ENCODE assay signal across 8 cellular contexts in the genomic region with DNA sequence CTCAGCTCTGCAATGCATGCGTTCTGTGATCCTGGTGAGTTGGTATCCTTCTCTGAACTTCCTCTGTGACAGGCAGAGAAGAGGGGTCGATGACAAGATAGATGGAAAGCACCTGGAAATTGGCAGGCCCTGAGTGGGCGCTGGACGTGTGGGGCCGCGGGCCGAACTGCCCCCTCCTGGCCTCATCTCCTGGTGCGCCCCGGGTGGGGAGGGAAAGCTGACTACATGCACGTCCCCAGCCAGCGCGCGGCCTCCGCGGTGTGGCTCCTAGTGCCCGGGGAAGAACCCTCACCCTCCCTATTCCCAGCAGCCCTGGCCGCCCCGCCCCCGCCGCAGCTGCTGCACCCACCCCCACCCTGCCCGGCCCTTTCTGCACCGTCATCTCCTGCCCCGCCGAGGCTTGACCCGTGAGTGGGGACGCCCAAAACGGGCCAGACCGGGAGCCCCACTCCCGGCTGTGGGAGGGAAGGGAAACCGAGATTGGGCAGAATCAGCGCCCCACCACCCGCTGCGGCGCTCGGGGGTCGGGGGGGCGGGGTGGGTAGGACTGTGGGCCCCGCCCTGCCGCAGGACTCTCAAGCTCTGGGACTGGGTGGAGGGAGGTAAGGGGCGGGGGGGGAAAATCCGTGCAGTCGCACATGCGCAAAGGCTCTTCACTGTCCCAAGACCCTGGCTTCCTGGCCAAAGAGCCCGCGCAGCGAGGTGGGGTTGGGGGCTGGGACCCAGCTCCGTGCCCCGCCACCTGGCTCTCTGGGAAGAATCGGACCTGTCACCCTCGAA. TPM values are rescaled to one million over a fixed set of nuclear protein-coding genes. Genes with fewer than 3 reads are reported as not detected.
A peak's percentile ranks its signal among the peaks of the same experiment; 100 is the strongest.
DNase-seq lines count a peak whose midpoint lies in the region; ATAC-seq and TF ChIP-seq lines count a peak whose summit lies in the region.

A gene (plus strand): TSS at position 371 of the 780 bp plus-strand sequence.

- H3K27me3 ChIP-seq in HL-60 (ENCODE audit: insufficient read depth, poor library complexity, severe bottlenecking) (peaks cover 63% of the 10 kb centered on the region), smooth muscle cell (ENCODE audit: low read depth) (peaks cover 22% of the 10 kb centered on the region)

- H3K9ac ChIP-seq in smooth muscle cell (ENCODE audit: low read depth) = peak within 1 kb of the TSS; percentile 83

- H2AFZ ChIP-seq in smooth muscle cell (ENCODE audit: low read depth) = peak within 1 kb of the TSS; percentile 20

- TF ChIP-seq CTCF in HL-60 (IDR thresholded peaks at IDR 0.05; ENCODE audit: insufficient read depth, low read length) (no peak), smooth muscle cell (IDR thresholded peaks at IDR 0.05; ENCODE audit: borderline replicate concordance, insufficient read depth, poor library complexity, severe bottlenecking) (no peak)

- peak; percentile 32 for ATAC-seq in GM19043 (IDR thresholded peaks at IDR 0.05; ENCODE audit: low read depth, unreplicated experiment)
- no peak for ATAC-seq in central memory CD8-positive, alpha-beta T cell (replicated peaks; ENCODE audit: extremely low read depth, poor library complexity, severe bottlenecking)

- H3K4me3 ChIP-seq in HL-60 (replicated peaks; ENCODE audit: insufficient read depth, low read length) (peak within 1 kb of the TSS; percentile 17), smooth muscle cell (peak within 1 kb of the TSS; percentile 55)

- no peaks in the 10 kb centered on the region for H3K36me3 ChIP-seq in smooth muscle cell (ENCODE audit: low read depth)

- peak within 1 kb of the TSS; percentile 87 for H3K4me2 ChIP-seq in smooth muscle cell

- H3K9me3 ChIP-seq in smooth muscle cell (replicated peaks; ENCODE audit: low read depth) = no peaks in the 10 kb centered on the region

- no peak within 1 kb of the TSS for H3K27ac ChIP-seq in HL-60 (replicated peaks)
- peak within 1 kb of the TSS; percentile 72 for H3K27ac ChIP-seq in smooth muscle cell (ENCODE audit: low read depth)

- H3K79me2 ChIP-seq in smooth muscle cell (ENCODE audit: low read depth) = no peaks in the 10 kb centered on the region

- DNase-seq in CMK (ENCODE audit: low read depth) (peak; percentile 67), HL-60 (ENCODE audit: low read depth in 1 of 2, low spot score in 1 of 2) (no peak), RPMI7951 (ENCODE audit: low read depth) (peak; percentile 84), islet precursor cell (peak; percentile 96), smooth muscle cell (lab: John Stamatoyannopoulos, UW; ENCODE audit: unreplicated experiment) (peak; percentile 93), NCI-H128 (lab: John Stamatoyannopoulos, UW; ENCODE audit: unreplicated experiment) (no peak)
- DNase-seq in central memory CD8-positive, alpha-beta T cell (ENCODE audit: low spot score in 2 of 2) = no peak

- H3K4me3 Mint-ChIP-seq in central memory CD8-positive, alpha-beta T cell = peak within 1 kb of the TSS; percentile 69

- WGBS in smooth muscle cell (ENCODE audit: low lambda C conversion rate) = under 1% methylated on average over 29 of the region's 50 CpGs

- no peaks in the 10 kb centered on the region for H3K9me3 Mint-ChIP-seq in central memory CD8-positive, alpha-beta T cell

- H3F3A ChIP-seq in smooth muscle cell (ENCODE audit: low read depth) = peaks cover 7% of the 10 kb centered on the region

- peaks cover 58% of the 10 kb centered on the region for H3K27me3 Mint-ChIP-seq in central memory CD8-positive, alpha-beta T cell

- H3K36me3 Mint-ChIP-seq in central memory CD8-positive, alpha-beta T cell (ENCODE audit: insufficient read depth) = peaks cover 12% of the 10 kb centered on the region

- peaks cover 32% of the 10 kb centered on the region for H3K4me1 Mint-ChIP-seq in central memory CD8-positive, alpha-beta T cell

- peaks cover 24% of the 10 kb centered on the region for H3K4me1 ChIP-seq in smooth muscle cell (ENCODE audit: low read depth)

- H4K20me1 ChIP-seq in smooth muscle cell (ENCODE audit: low read depth) = peaks cover 9% of the 10 kb centered on the region

- H3K27ac Mint-ChIP-seq in central memory CD8-positive, alpha-beta T cell (ENCODE audit: low read depth) = no peak within 1 kb of the TSS

RNA-seq across cellular contexts. Expression of the gene that starts here (rescaled TPM):
- 29.4 and 32.3 TPM in 2 replicates for total RNA-seq in RPMI7951 (2014; rRNA removed; shearing (Covaris generic))
- total RNA-seq in smooth muscle cell = 13.9 and 33.0 TPM in 2 replicates
- 36.4 and 47.8 TPM in 2 replicates for polyA plus RNA-seq in smooth muscle cell

Comparison
In these comparisons a context has a peak if more than half of its experiments do, and no peak if none do; other contexts are left out.
1. DNase-seq: peak in CMK (single experiment), RPMI7951 (single experiment), islet precursor cell (single experiment) and smooth muscle cell (single experiment); none in HL-60 (0 of 2), central memory CD8-positive, alpha-beta T cell (0 of 2) and NCI-H128 (single experiment).